In the genomic region with DNA sequence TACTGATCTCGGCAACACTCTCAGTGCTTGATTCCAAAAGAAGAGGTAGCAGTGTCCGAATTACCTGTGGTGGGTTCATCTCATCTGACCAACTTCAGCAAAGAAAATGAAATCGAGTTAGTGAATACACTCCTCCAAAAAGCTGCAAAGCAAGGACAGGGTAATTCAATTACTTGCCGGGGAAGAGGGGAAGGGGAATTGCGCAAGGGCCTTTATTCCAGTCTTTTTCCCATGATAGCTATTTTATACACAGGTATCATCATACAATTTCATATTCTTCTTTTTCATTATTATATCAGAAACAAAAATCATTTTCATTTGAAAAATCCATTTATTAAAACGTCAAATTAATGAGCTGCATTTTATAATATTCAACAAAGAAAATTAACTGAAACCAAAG, we compare ENCODE assay signal across 22 cellular contexts.
"Had no signal": no experiment of that assay in that cellular context is flagged by ENCODE, and none has a peak within 500 bp of the region (broad histone marks: within the 10 kb centered on the region; RNA-seq: fewer than 3 reads in every experiment).

No MANE protein-coding gene starts in this region.

- FAIRE-seq: small intestine had no signal

- H3K27ac ChIP-seq: heart right ventricle, hepatocyte, left ventricle myocardium inferior, ovary, spleen, tibial nerve had no signal

- H3K4me1 ChIP-seq: left ventricle myocardium inferior, spleen, tibial nerve, uterus had no signal

- H2AFZ ChIP-seq: hepatocyte had no signal

- H3K9me3 ChIP-seq: heart right ventricle, left ventricle myocardium inferior, mucosa of descending colon, ovary, sigmoid colon, spleen, tibial nerve, uterus had no signal

- H3K36me3 ChIP-seq: uterus had no signal

- DNase-seq: heart right ventricle; islet precursor cell; left ventricle myocardium inferior; mesendoderm; midbrain; mucosa of descending colon; naive thymus-derived CD4-positive, alpha-beta T cell; ovary; right cardiac atrium; sigmoid colon; small intestine; spleen; stimulated activated CD4-positive, alpha-beta T cell treated with anti-CD3 and anti-CD28 coated beads, Interleukin-4, amount 100 ng/mL, for 4 hours; stimulated activated CD8-positive, alpha-beta memory T cell treated with anti-CD3 and anti-CD28 coated beads, Interleukin-4, amount 100 ng/mL, for 48 hours; stimulated activated naive CD8-positive, alpha-beta T cell treated with anti-CD3 and anti-CD28 coated beads, Interleukin-15, amount 100 ng/mL, for 72 hours; substantia nigra; uterus had no signal

- H3K4me2 ChIP-seq: hepatocyte had no signal

- H3K27me3 ChIP-seq: heart right ventricle, hepatocyte, ovary, sigmoid colon, spleen, tibial nerve, uterus had no signal

- ATAC-seq: heart right ventricle; mucosa of descending colon; naive thymus-derived CD4-positive, alpha-beta T cell; natural killer cell treated with Interleukin-12 subunit alpha and Interleukin-12 subunit beta and Interleukin-15 and Interleukin-18, amount 100 ng/mL, for 72 hours; right cardiac atrium; stimulated activated memory B cell treated with anti-CD40 and anti-IgM and Interleukin-4, amounts not matched to agents 10 μg/mL and 1 μg/mL and 100 μg/mL, for 72 hours; stimulated activated naive CD8-positive, alpha-beta T cell treated with anti-CD3 and anti-CD28 coated beads, Interleukin-15, amount 100 ng/mL, for 72 hours had no signal

- H3K4me3 ChIP-seq: heart right ventricle, hepatocyte, left ventricle myocardium inferior, lung, mucosa of descending colon, ovary, sigmoid colon, spleen, tibial nerve, uterus had no signal
